12 cellular contexts compared by ENCODE assay signal in genomic region chr11:11391796-11392195, GRCh38. TPM values are rescaled to one million over a fixed set of nuclear protein-coding genes. Genes with fewer than 3 reads are reported as not detected.
DNase-seq lines count a peak whose midpoint lies in the region; ATAC-seq and TF ChIP-seq lines count a peak whose summit lies in the region.
"Had no signal": no experiment of that assay in that cellular context is flagged by ENCODE, and none has a peak within 500 bp of the region (broad histone marks: within the 10 kb centered on the region; RNA-seq: fewer than 3 reads in every experiment).

No MANE protein-coding gene starts in this region.

- no peaks in the 10 kb centered on the region for H3K4me1 Mint-ChIP-seq in activated CD4-positive, alpha-beta memory T cell treated with anti-CD3 and anti-CD28 coated beads, Interleukin-2, amount 10 ng/mL, durations not matched to agents 7 days and 5 days

- TF ChIP-seq POLR2A in lower leg skin (IDR thresholded peaks at IDR 0.05): no peak

- CTCF ChIA-PET in activated CD4-positive, alpha-beta memory T cell treated with anti-CD3 and anti-CD28 coated beads, Interleukin-2, amount 10 ng/mL, durations not matched to agents 7 days and 5 days (lab: Charles Lee): no interaction called here

- POLR2A ChIA-PET in activated CD4-positive, alpha-beta memory T cell treated with anti-CD3 and anti-CD28 coated beads, Interleukin-2, amount 10 ng/mL, durations not matched to agents 7 days and 5 days (lab: Charles Lee): no interaction called here

- H3K36me3 Mint-ChIP-seq in activated CD4-positive, alpha-beta memory T cell treated with anti-CD3 and anti-CD28 coated beads, Interleukin-2, amount 10 ng/mL, durations not matched to agents 7 days and 5 days (ENCODE audit: low read depth): no peaks in the 10 kb centered on the region

- H3K9me3 Mint-ChIP-seq in activated CD4-positive, alpha-beta memory T cell treated with anti-CD3 and anti-CD28 coated beads, Interleukin-2, amount 10 ng/mL, durations not matched to agents 7 days and 5 days: no peaks in the 10 kb centered on the region

- H3K27ac Mint-ChIP-seq in activated CD4-positive, alpha-beta memory T cell treated with anti-CD3 and anti-CD28 coated beads, Interleukin-2, amount 10 ng/mL, durations not matched to agents 7 days and 5 days: no peak overlapping the region

- TF ChIP-seq CTCF in foreskin fibroblast (IDR thresholded peaks at IDR 0.05; ENCODE audit: low read depth, low read length) (no peak), lower leg skin (IDR thresholded peaks at IDR 0.05) (no peak)

- DNase-seq in H4 (ENCODE audit: low spot score): peak; percentile 90
- peak; percentile 81 to 88 for DNase-seq in foreskin fibroblast
- DNase-seq in stromal cell of bone marrow (ENCODE audit: low read depth): peak; percentile 86
- no peak for DNase-seq in retina
- no peak for DNase-seq in lower leg skin (ENCODE audit: low spot score in 2 of 2)
- DNase-seq in activated CD4-positive, alpha-beta memory T cell treated with anti-CD3 and anti-CD28 coated beads, Interleukin-2, amount 10 ng/mL, durations not matched to agents 7 days and 5 days: no peak
- DNase-seq: activated naive CD4-positive, alpha-beta T cell treated with anti-CD3 and anti-CD28 coated beads, Interleukin-2, amount 50 U/mL, for 16 hours; NCI-H524; nucleus accumbens had no signal

- H3K27me3 Mint-ChIP-seq in activated CD4-positive, alpha-beta memory T cell treated with anti-CD3 and anti-CD28 coated beads, Interleukin-2, amount 10 ng/mL, durations not matched to agents 7 days and 5 days: no peaks in the 10 kb centered on the region

- no peak overlapping the region for H3K4me3 Mint-ChIP-seq in activated CD4-positive, alpha-beta memory T cell treated with anti-CD3 and anti-CD28 coated beads, Interleukin-2, amount 10 ng/mL, durations not matched to agents 7 days and 5 days

- peak; percentile 49; the same call in 2 of the 3 replicates for ATAC-seq in SK-N-SH treated with all-trans-retinoic acid at 6 μM for 48 hours
- no peak for ATAC-seq in GM21390 (IDR thresholded peaks at IDR 0.05; ENCODE audit: unreplicated experiment)

- no peak overlapping the region for H3K4me3 ChIP-seq in foreskin fibroblast (ENCODE audit: low read depth in 1 of 2, low read length in 2 of 2)
- no peak overlapping the region for H3K4me3 ChIP-seq in lower leg skin (ENCODE audit: low read depth, poor library complexity, severe bottlenecking)
- H3K4me3 ChIP-seq: hepatocyte had no signal

- 22 to 35% methylated on average over 8 of the region's 8 CpGs for WGBS in lower leg skin, 2 donors

- intact Hi-C loops in lower leg skin (cut with DNase I; ENCODE audit: low total_unique reads): no loop called here

TF ChIP-seq in SK-N-SH treated with all-trans-retinoic acid at 6 μM for 48 hours, 23 proteins besides CTCF, POLR2A, EP300 and RAD21:
- TF ChIP-seq ESRRG (CRISPR knock-in tag; IDR thresholded peaks at IDR 0.05): no peak
- TF ChIP-seq CSDC2 (CRISPR knock-in tag; IDR thresholded peaks at IDR 0.05): no peak
- TF ChIP-seq POU6F1 (CRISPR knock-in tag; IDR thresholded peaks at IDR 0.05; ENCODE audit: borderline replicate concordance, low read depth): no peak
- no peak for TF ChIP-seq ARNTL (CRISPR knock-in tag; IDR thresholded peaks at IDR 0.05; ENCODE audit: borderline replicate concordance, low read depth)
- no peak for TF ChIP-seq ZNF565 (CRISPR knock-in tag; conservative IDR thresholded peaks at IDR 0.05; ENCODE audit: low read depth)
- TF ChIP-seq OSR1 (CRISPR knock-in tag; IDR thresholded peaks at IDR 0.05): no peak
- no peak for TF ChIP-seq CSRNP3 (CRISPR knock-in tag; IDR thresholded peaks at IDR 0.05)
- no peak for TF ChIP-seq TOX (CRISPR knock-in tag; IDR thresholded peaks at IDR 0.05; ENCODE audit: borderline replicate concordance)
- TF ChIP-seq SNAI2 (CRISPR knock-in tag; IDR thresholded peaks at IDR 0.05): no peak
- TF ChIP-seq ZC3H10 (CRISPR knock-in tag; IDR thresholded peaks at IDR 0.05): no peak
- no peak for TF ChIP-seq TSHZ2 (CRISPR knock-in tag; IDR thresholded peaks at IDR 0.05)

RNA-seq across cellular contexts. Expression of gene CSNK2A3, which starts 38.7 kb away (rescaled TPM):
- total RNA-seq in H4 (2014; rRNA removed; shearing (Covaris generic)): 1.5 and 2.1 TPM in 2 replicates
- 1 to 10 TPM in 1 of 4 donors, under 1 TPM in 3; 0.49 to 3.0 (median 0.84) TPM for total RNA-seq in lower leg skin
- 1 to 10 TPM; 1.9 to 3.0 TPM for total RNA-seq in activated CD4-positive, alpha-beta memory T cell treated with anti-CD3 and anti-CD28 coated beads, Interleukin-2, amount 10 ng/mL, durations not matched to agents 7 days and 5 days

Comparison
In these comparisons a context has a peak if more than half of its experiments do, and no peak if none do; other contexts are left out.
1. DNase-seq: peak in H4 (single experiment), foreskin fibroblast (2 of 2) and stromal cell of bone marrow (single experiment); none in retina (single experiment), lower leg skin (0 of 2) and activated CD4-positive, alpha-beta memory T cell treated with anti-CD3 and anti-CD28 coated beads, Interleukin-2, amount 10 ng/mL, durations not matched to agents 7 days and 5 days (single experiment).